In the genomic region with DNA sequence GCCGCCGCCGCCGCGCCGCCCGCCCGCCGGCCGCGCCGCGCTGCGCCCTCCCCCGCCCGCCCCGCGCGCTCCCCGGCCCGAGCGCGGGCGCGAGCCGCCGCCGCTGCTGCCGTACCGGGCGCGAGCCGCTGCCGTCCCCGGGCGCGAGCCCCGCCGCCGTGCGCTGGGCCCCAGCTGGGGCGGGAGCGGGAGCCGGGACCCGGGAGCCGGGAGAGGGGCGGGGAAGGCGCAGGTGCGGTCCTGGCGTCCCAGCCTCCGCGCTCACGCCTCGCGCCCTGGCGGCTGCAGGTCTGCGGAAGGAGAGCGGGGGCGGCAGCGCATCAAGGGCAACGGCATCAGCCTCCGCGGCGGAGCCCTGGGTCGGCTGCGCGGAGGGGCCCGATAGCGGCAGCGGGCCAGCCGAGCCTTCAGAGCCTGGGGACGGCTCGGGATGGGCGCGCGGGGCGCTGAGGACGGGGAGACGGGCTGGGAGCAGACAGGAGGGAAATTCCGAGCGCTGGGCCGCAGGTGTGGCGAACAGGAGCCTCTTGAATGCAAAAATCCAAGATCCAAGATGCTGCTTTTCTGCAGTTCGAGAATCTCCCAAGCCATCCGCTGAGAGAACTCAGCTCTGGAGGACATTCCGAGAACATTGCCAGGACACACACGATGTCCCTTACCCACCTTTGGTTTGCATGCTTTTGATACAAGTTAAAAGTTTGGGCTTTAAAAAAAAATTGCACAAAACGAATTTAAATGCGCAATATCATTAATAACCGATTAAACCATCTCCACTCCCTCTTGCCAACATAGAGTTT, we compare ENCODE assay signal across 8 cellular contexts.
DNase-seq lines count a peak whose midpoint lies in the region; ATAC-seq, FAIRE-seq and TF ChIP-seq lines count a peak whose summit lies in the region.

No MANE protein-coding gene starts in this region.

- peak; percentile 41 to 66 for ATAC-seq in A549

- WGBS in A549 (ENCODE audit: missing lambda C conversion rate): 8% methylated on average over 32 of the region's 90 CpGs

- CTCF ChIA-PET in A549 (lab: Yijun Ruan, JAX): interaction anchor here (0.5 to 1.2 kb wide), 2 partner anchors 21 to 209 kb away, joined by 3 to 4 read pairs; no protein-coding TSS in a partner anchor

- peak overlapping the region; percentile 50 for H3K4me3 ChIP-seq in A549
- H3K4me3 ChIP-seq in iPS-18c (ENCODE audit: insufficient read depth, low read depth, low read length): peak overlapping the region; percentile 73
- peak overlapping the region; percentile 52 for H3K4me3 ChIP-seq in skeletal muscle satellite cell (ENCODE audit: low read length)

- no peak for TF ChIP-seq POLR2A in A549 (IDR thresholded peaks at IDR 0.05; ENCODE audit: low read length)

- FAIRE-seq in A549 (lab: Jason Lieb, UNC): peak; percentile 36

- no peak for TF ChIP-seq EP300 in A549 (IDR thresholded peaks at IDR 0.05)

- H3K27me3 ChIP-seq in skeletal muscle satellite cell (ENCODE audit: control insufficient read depth, insufficient read depth, low read length): peaks cover 72% of the 10 kb centered on the region

- H3K27ac ChIP-seq in A549: no peak overlapping the region

- TF ChIP-seq RAD21 in A549 (conservative IDR thresholded peaks at IDR 0.05 in 1 of 2, IDR thresholded peaks at IDR 0.05 in 1 of 2): no peak

- peak overlapping the region; percentile 99 for H3K4me2 ChIP-seq in A549
- peak overlapping the region; percentile 74 for H3K4me2 ChIP-seq in skeletal muscle satellite cell (ENCODE audit: low read length)

- no peak overlapping the region for H3K9ac ChIP-seq in skeletal muscle satellite cell (ENCODE audit: low read depth, low read length)

- H3K4me1 ChIP-seq in A549 (peaks cover 10% of the 10 kb centered on the region; the same call in 2 of the 3 replicates), skeletal muscle satellite cell (ENCODE audit: control insufficient read depth, insufficient read depth, low read length) (no peaks in the 10 kb centered on the region)

- TF ChIP-seq CTCF in A549 (IDR thresholded peaks at IDR 0.05) (no peak), GM20000 (IDR thresholded peaks at IDR 0.05; ENCODE audit: extremely low read depth, missing control alignments) (no peak)

- H3K9me3 ChIP-seq in A549: peaks cover 7% of the 10 kb centered on the region; the same call in 1 of the 3 replicates
- no peaks in the 10 kb centered on the region for H3K9me3 ChIP-seq in iPS-18c (ENCODE audit: control insufficient read depth, insufficient read depth, low read length)
- no peaks in the 10 kb centered on the region for H3K9me3 ChIP-seq in skeletal muscle satellite cell (replicated peaks; ENCODE audit: low read length)

- DNase-seq in A549 (ENCODE audit: low read depth in 1 of 2, low spot score in 1 of 2) (peak; percentile 40 to 44), GM20000 (ENCODE audit: low spot score) (peak; percentile 42), A172 (ENCODE audit: low spot score) (no peak), NCI-H2107 treated with DMSO at 0.1 percent for 48 hours (lab: John Stamatoyannopoulos, UW; ENCODE audit: unreplicated experiment) (no peak)
- peak; percentile 27 to 47 for DNase-seq in activated T-cell treated with anti-CD3 and anti-CD28 coated beads, Interleukin-2, amount 50 U/mL, for 48 hours
- DNase-seq in effector CD8-positive, alpha-beta T cell (lab: John Stamatoyannopoulos, UW): no peak

- POLR2A ChIA-PET in A549 (lab: Yijun Ruan, JAX): interaction anchor here (0.7 kb wide), 1 partner anchor 355 kb away, joined by 4 read pairs; no protein-coding TSS in a partner anchor

- no peaks in the 10 kb centered on the region for H3K36me3 ChIP-seq in skeletal muscle satellite cell (ENCODE audit: insufficient read depth, low read length)

TF ChIP-seq in A549, 52 proteins besides CTCF, POLR2A, EP300 and RAD21:
- 0 out of 2 replicates have a peak, but pooled peaks have one; percentile 22 for TF ChIP-seq CBX2 (IDR thresholded peaks at IDR 0.05; ENCODE audit: borderline replicate concordance, low read depth)
- TF ChIP-seq CBX8 (IDR thresholded peaks at IDR 0.05): peak; percentile 100
- peak; percentile 100 for TF ChIP-seq RNF2 (IDR thresholded peaks at IDR 0.05; ENCODE audit: borderline replicate concordance, low read depth)
- TF ChIP-seq, protein P1, sequence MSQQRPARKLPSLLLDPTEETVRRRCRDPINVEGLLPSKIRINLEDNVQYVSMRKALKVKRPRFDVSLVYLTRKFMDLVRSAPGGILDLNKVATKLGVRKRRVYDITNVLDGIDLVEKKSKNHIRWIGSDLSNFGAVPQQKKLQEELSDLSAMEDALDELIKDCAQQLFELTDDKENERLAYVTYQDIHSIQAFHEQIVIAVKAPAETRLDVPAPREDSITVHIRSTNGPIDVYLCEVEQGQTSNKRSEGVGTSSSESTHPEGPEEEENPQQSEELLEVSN (IDR thresholded peaks at IDR 0.05; ENCODE audit: borderline replicate concordance, low read depth): 0 out of 2 replicates have a peak, but pooled peaks have one; percentile 16
- TF ChIP-seq ZNF302 (CRISPR knock-in tag; IDR thresholded peaks at IDR 0.05): no peak
- TF ChIP-seq KDM1A (IDR thresholded peaks at IDR 0.05; ENCODE audit: low read depth): no peak
- TF ChIP-seq ZFP36 (IDR thresholded peaks at IDR 0.05; ENCODE audit: borderline replicate concordance, partially characterized antibody): peak; percentile 71

Comparison
In these comparisons a context has a peak if more than half of its experiments do, and no peak if none do; other contexts are left out.
1. DNase-seq: peak in A549 (2 of 2), GM20000 (single experiment) and activated T-cell treated with anti-CD3 and anti-CD28 coated beads, Interleukin-2, amount 50 U/mL, for 48 hours (2 of 2); none in A172 (single experiment), effector CD8-positive, alpha-beta T cell (single experiment) and NCI-H2107 treated with DMSO at 0.1 percent for 48 hours (single experiment).
2. Peak in every context shown above with its lines, with median percentiles within 50 percentile points of each other: H3K4me3 ChIP-seq.